In the genomic region with DNA sequence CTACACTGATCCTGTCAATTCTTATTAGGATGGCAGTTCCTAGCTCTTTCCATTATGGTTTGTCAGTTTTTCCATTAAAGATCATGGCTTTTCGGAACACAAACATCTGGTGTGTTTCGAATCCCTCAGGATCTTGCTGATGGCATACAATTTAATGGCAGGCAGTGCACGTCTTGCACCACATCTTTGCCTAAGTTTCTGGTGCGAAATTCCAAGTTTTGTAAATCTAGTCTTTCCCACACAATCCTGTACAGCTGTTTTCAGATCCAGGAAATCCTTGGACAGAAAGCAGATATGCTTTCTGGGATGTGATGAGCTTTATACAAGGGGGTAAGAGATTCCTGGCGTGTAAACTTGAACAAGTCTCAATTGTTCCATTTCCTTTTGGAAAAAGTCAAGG, we compare ENCODE assay signal across 14 cellular contexts.
DNase-seq lines count a peak whose midpoint lies in the region; ATAC-seq, FAIRE-seq and TF ChIP-seq lines count a peak whose summit lies in the region.
"Had no signal": no experiment of that assay in that cellular context is flagged by ENCODE, and none has a peak within 500 bp of the region (broad histone marks: within the 10 kb centered on the region; RNA-seq: fewer than 3 reads in every experiment).

No MANE protein-coding gene starts in this region.

- H3K9me3 Mint-ChIP-seq in endothelial cell (ENCODE audit: unreplicated experiment): no peaks in the 10 kb centered on the region
- H3K9me3 Mint-ChIP-seq: activated CD4-positive, alpha-beta T cell treated with anti-CD3 and anti-CD28 coated beads, Interleukin-2, amount 10 ng/mL, durations not matched to agents 7 days and 5 days; activated T-cell treated with anti-CD3 and anti-CD28 coated beads, Interleukin-2, amount 50 U/mL, for 24 hours; T-helper 2 cell treated with Interferon-gamma antibody and Interleukin-4, amounts not matched to agents 5 μg/mL and 100 μg/mL, for 36 hours had no signal

- intact Hi-C loops in esophagus muscularis mucosa (cut with DNase I): loop anchor here (5.0 to 10.0 kb wide), 3 partner anchors 167 to 670 kb away; no protein-coding TSS in a partner anchor

- no peak for TF ChIP-seq RAD21 in liver (IDR thresholded peaks at IDR 0.05)

- peak; percentile 53 for DNase-seq in GM04504 (ENCODE audit: low read depth)
- DNase-seq in esophagus muscularis mucosa (ENCODE audit: extremely low spot score): no peak
- no peak for DNase-seq in urothelium cell line (ENCODE audit: low spot score)
- DNase-seq in endothelial cell (ENCODE audit: low spot score): no peak
- DNase-seq in NCI-H2029 treated with DMSO at 0.1 percent for 48 hours (lab: John Stamatoyannopoulos, UW): no peak
- DNase-seq: activated T-cell treated with anti-CD3 and anti-CD28 coated beads, Interleukin-2, amount 50 U/mL, for 24 hours; naive B cell had no signal

- no peaks in the 10 kb centered on the region for H3K36me3 Mint-ChIP-seq in endothelial cell (ENCODE audit: low read depth, unreplicated experiment)
- H3K36me3 Mint-ChIP-seq: naive B cell had no signal

- peaks cover 0 to 38% (median 29%) of the 10 kb centered on the region in 4 donors for H3K4me1 ChIP-seq in esophagus muscularis mucosa
- H3K4me1 ChIP-seq in liver (ENCODE audit: control insufficient read depth in 4 of 4, insufficient read depth in 4 of 4, low read length in 3 of 4): no peaks in the 10 kb centered on the region
- H3K4me1 ChIP-seq in stomach smooth muscle (ENCODE audit: control insufficient read depth, insufficient read depth, low read length): no peaks in the 10 kb centered on the region

- H3K9me3 ChIP-seq in esophagus muscularis mucosa (no peaks in the 10 kb centered on the region), liver (ENCODE audit: control insufficient read depth in 4 of 4, low read length in 3 of 4) (no peaks in the 10 kb centered on the region), stomach smooth muscle (ENCODE audit: control insufficient read depth in 2 of 2, low read length in 2 of 2) (no peaks in the 10 kb centered on the region)
- H3K9me3 ChIP-seq: BE2C had no signal

- no peak for TF ChIP-seq CTCF in esophagus muscularis mucosa (IDR thresholded peaks at IDR 0.05)
- TF ChIP-seq CTCF in liver (IDR thresholded peaks at IDR 0.05; ENCODE audit: low read depth, low read length, missing input control): no peak
- no peak for TF ChIP-seq CTCF in endothelial cell (IDR thresholded peaks at IDR 0.05; ENCODE audit: unreplicated experiment)

- ATAC-seq in HG03159 (IDR thresholded peaks at IDR 0.05; ENCODE audit: unreplicated experiment): no peak

- H3K4me3 Mint-ChIP-seq in endothelial cell (ENCODE audit: unreplicated experiment): no peak overlapping the region
- H3K4me3 Mint-ChIP-seq: activated CD4-positive, alpha-beta T cell treated with anti-CD3 and anti-CD28 coated beads, Interleukin-2, amount 10 ng/mL, durations not matched to agents 7 days and 5 days; activated T-cell treated with anti-CD3 and anti-CD28 coated beads, Interleukin-2, amount 50 U/mL, for 24 hours; naive B cell; T-helper 2 cell treated with Interferon-gamma antibody and Interleukin-4, amounts not matched to agents 5 μg/mL and 100 μg/mL, for 36 hours had no signal

- no peak for FAIRE-seq in urothelium cell line (lab: Jason Lieb, UNC)

- H3K36me3 ChIP-seq in esophagus muscularis mucosa (no peaks in the 10 kb centered on the region), liver (ENCODE audit: control insufficient read depth in 4 of 4, insufficient read depth in 3 of 4, low read depth in 1 of 4, low read length in 3 of 4) (no peaks in the 10 kb centered on the region), stomach smooth muscle (ENCODE audit: control insufficient read depth in 2 of 2, insufficient read depth in 2 of 2, low read length in 2 of 2) (no peaks in the 10 kb centered on the region)
- H3K36me3 ChIP-seq: BE2C had no signal

- H3K27ac ChIP-seq in esophagus muscularis mucosa (replicated peaks in 1 of 4): peak overlapping the region; percentile 49 to 62 (median 58)
- no peak overlapping the region for H3K27ac ChIP-seq in liver (ENCODE audit: low read depth in 1 of 2, low read length in 2 of 2)
- peak overlapping the region; percentile 25 for H3K27ac ChIP-seq in stomach smooth muscle (ENCODE audit: low read length)
- H3K27ac ChIP-seq: RWPE1 had no signal

- 60% methylated on average over 5 of the region's 5 CpGs for WGBS in esophagus muscularis mucosa
- WGBS in liver: 61% methylated on average over 5 of the region's 5 CpGs

- TF ChIP-seq EP300 in esophagus muscularis mucosa (IDR thresholded peaks at IDR 0.05): peak; percentile 30

- H3K4me3 ChIP-seq in esophagus muscularis mucosa (no peak overlapping the region), liver (ENCODE audit: low read depth in 1 of 3, low read length in 3 of 3) (no peak overlapping the region), stomach smooth muscle (ENCODE audit: low read length in 2 of 2) (no peak overlapping the region)

- no peak for TF ChIP-seq POLR2A in esophagus muscularis mucosa (IDR thresholded peaks at IDR 0.05; ENCODE audit: low read depth)

- H3K4me1 Mint-ChIP-seq in endothelial cell (ENCODE audit: unreplicated experiment): no peaks in the 10 kb centered on the region
- H3K4me1 Mint-ChIP-seq: activated CD4-positive, alpha-beta T cell treated with anti-CD3 and anti-CD28 coated beads, Interleukin-2, amount 10 ng/mL, durations not matched to agents 7 days and 5 days; naive B cell had no signal

- H3K27ac Mint-ChIP-seq in endothelial cell (ENCODE audit: unreplicated experiment): no peak overlapping the region
- H3K27ac Mint-ChIP-seq: activated CD4-positive, alpha-beta T cell treated with anti-CD3 and anti-CD28 coated beads, Interleukin-2, amount 10 ng/mL, durations not matched to agents 7 days and 5 days; activated T-cell treated with anti-CD3 and anti-CD28 coated beads, Interleukin-2, amount 50 U/mL, for 24 hours; naive B cell; T-helper 2 cell treated with Interferon-gamma antibody and Interleukin-4, amounts not matched to agents 5 μg/mL and 100 μg/mL, for 36 hours had no signal

- H3K27me3 Mint-ChIP-seq in endothelial cell (ENCODE audit: unreplicated experiment): no peaks in the 10 kb centered on the region
- H3K27me3 Mint-ChIP-seq: activated CD4-positive, alpha-beta T cell treated with anti-CD3 and anti-CD28 coated beads, Interleukin-2, amount 10 ng/mL, durations not matched to agents 7 days and 5 days; activated T-cell treated with anti-CD3 and anti-CD28 coated beads, Interleukin-2, amount 50 U/mL, for 24 hours had no signal

- no peaks in the 10 kb centered on the region for H3K27me3 ChIP-seq in esophagus muscularis mucosa
- H3K27me3 ChIP-seq in liver (ENCODE audit: control insufficient read depth in 4 of 4, insufficient read depth in 4 of 4, low read length in 3 of 4): no peaks in the 10 kb centered on the region
- H3K27me3 ChIP-seq in stomach smooth muscle (ENCODE audit: control insufficient read depth in 1 of 2, insufficient read depth in 2 of 2, low read length in 2 of 2): no peaks in the 10 kb centered on the region
- H3K27me3 ChIP-seq: BE2C had no signal

- H3K9ac ChIP-seq in liver (ENCODE audit: low read depth in 1 of 2, low read length in 2 of 2) (no peak overlapping the region), stomach smooth muscle (ENCODE audit: low read length in 2 of 2) (no peak overlapping the region)

TF ChIP-seq in liver, 16 proteins besides CTCF, POLR2A, EP300 and RAD21:
- peak; percentile 63 for TF ChIP-seq NR2F2 (IDR thresholded peaks at IDR 0.05)
- no peak for TF ChIP-seq JUND (IDR thresholded peaks at IDR 0.05)
- no peak for TF ChIP-seq SP1 (IDR thresholded peaks at IDR 0.05)
- TF ChIP-seq FOXA2 (IDR thresholded peaks at IDR 0.05): no peak
- TF ChIP-seq, protein P1, sequence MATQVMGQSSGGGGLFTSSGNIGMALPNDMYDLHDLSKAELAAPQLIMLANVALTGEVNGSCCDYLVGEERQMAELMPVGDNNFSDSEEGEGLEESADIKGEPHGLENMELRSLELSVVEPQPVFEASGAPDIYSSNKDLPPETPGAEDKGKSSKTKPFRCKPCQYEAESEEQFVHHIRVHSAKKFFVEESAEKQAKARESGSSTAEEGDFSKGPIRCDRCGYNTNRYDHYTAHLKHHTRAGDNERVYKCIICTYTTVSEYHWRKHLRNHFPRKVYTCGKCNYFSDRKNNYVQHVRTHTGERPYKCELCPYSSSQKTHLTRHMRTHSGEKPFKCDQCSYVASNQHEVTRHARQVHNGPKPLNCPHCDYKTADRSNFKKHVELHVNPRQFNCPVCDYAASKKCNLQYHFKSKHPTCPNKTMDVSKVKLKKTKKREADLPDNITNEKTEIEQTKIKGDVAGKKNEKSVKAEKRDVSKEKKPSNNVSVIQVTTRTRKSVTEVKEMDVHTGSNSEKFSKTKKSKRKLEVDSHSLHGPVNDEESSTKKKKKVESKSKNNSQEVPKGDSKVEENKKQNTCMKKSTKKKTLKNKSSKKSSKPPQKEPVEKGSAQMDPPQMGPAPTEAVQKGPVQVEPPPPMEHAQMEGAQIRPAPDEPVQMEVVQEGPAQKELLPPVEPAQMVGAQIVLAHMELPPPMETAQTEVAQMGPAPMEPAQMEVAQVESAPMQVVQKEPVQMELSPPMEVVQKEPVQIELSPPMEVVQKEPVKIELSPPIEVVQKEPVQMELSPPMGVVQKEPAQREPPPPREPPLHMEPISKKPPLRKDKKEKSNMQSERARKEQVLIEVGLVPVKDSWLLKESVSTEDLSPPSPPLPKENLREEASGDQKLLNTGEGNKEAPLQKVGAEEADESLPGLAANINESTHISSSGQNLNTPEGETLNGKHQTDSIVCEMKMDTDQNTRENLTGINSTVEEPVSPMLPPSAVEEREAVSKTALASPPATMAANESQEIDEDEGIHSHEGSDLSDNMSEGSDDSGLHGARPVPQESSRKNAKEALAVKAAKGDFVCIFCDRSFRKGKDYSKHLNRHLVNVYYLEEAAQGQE (IDR thresholded peaks at IDR 0.05): peak; percentile 34

Comparison
In these comparisons a context has a peak if more than half of its experiments do, and no peak if none do; other contexts are left out.
1. H3K27ac ChIP-seq: peak in esophagus muscularis mucosa (4 of 4) and stomach smooth muscle (single experiment); none in liver (0 of 2).